Comparison of ENCODE assay signal across 1 cellular context in genomic region chr11:71251761-71252433, GRCh38.
A peak's percentile ranks its signal among the peaks of the same experiment; 100 is the strongest.
TF ChIP-seq lines count a peak whose summit lies in the region.

No MANE protein-coding gene starts in this region.

TF ChIP-seq in GM12878, 131 proteins besides CTCF, POLR2A, EP300 and RAD21 (continued from another document):
- TF ChIP-seq GATAD2B (conservative IDR thresholded peaks at IDR 0.05; ENCODE audit: low read depth) (0 out of 2 replicates have a peak, but pooled peaks have one; percentile 35), HCFC1 (IDR thresholded peaks at IDR 0.05; ENCODE audit: low read length) (no peak), MEF2B (IDR thresholded peaks at IDR 0.05; ENCODE audit: partially characterized antibody, poor library complexity, severe bottlenecking) (peak; percentile 34), ZNF622 (IDR thresholded peaks at IDR 0.05) (no peak), TCF3 (IDR thresholded peaks at IDR 0.05; ENCODE audit: borderline replicate concordance, insufficient read depth, low read depth, low read length) (0 out of 2 replicates have a peak, but pooled peaks have one; percentile 16), TCF12 (IDR thresholded peaks at IDR 0.05; ENCODE audit: low read depth, low read length) (peak; percentile 79; the same call in 1 of the 2 replicates), SKIL (IDR thresholded peaks at IDR 0.05; ENCODE audit: low read depth, poor library complexity, severe bottlenecking) (no peak), BCL3 (IDR thresholded peaks at IDR 0.05; ENCODE audit: borderline replicate concordance, insufficient read depth, low read depth, low read length, poor library complexity, severe bottlenecking) (no peak), ZBED1 (IDR thresholded peaks at IDR 0.05; ENCODE audit: borderline replicate concordance) (no peak), IKZF1 (conservative IDR thresholded peaks at IDR 0.05) (peak; percentile 24; the same call in 1 of the 2 replicates), NR2F1 (conservative IDR thresholded peaks at IDR 0.05) (peak; percentile 49; the same call in 1 of the 2 replicates), CHD2 (IDR thresholded peaks at IDR 0.05; ENCODE audit: borderline replicate concordance, low read depth, low read length) (no peak), IRF5 (IDR thresholded peaks at IDR 0.05; ENCODE audit: borderline replicate concordance) (no peak)
